Comparison of ENCODE assay signal across 8 cellular contexts in genomic region chr16:74700206-74701040, GRCh38. TPM values are rescaled to one million over a fixed set of nuclear protein-coding genes. Genes with fewer than 3 reads are reported as not detected.
DNase-seq lines count a peak whose midpoint lies in the region; ATAC-seq and TF ChIP-seq lines count a peak whose summit lies in the region.

MLKL (minus strand) TSS chr16:74700862; CDS start chr16:74695757, 5,105 bp downstream.

- H3K9me2 ChIP-seq in HCT116 (ENCODE audit: insufficient read depth): no peaks in the 10 kb centered on the region

- no peaks in the 10 kb centered on the region for H3K27me3 ChIP-seq in HCT116 (ENCODE audit: insufficient read depth, low read length)

- DNase-seq in HCT116 (ENCODE audit: low read depth, low spot score) (peak; percentile 31), NCI-H345 (lab: John Stamatoyannopoulos, UW) (peak; percentile 21), mucosa of gallbladder (ENCODE audit: low spot score) (peak; percentile 30), HEK293T (ENCODE audit: extremely low spot score) (no peak)
- DNase-seq in activated CD4-positive, alpha-beta memory T cell treated with anti-CD3 and anti-CD28 coated beads, Interleukin-2, amount 10 ng/mL, durations not matched to agents 7 days and 5 days: peak; percentile 68
- DNase-seq in effector memory CD8-positive, alpha-beta T cell: peak; percentile 60 to 62 (median 61)
- peak; percentile 38 to 46 for DNase-seq in stimulated activated CD8-positive, alpha-beta memory T cell treated with anti-CD3 and anti-CD28 coated beads, Interleukin-7, amount 100 ng/mL, for 48 hours (ENCODE audit: extremely low read depth in 1 of 2, low read depth in 1 of 2)

- H3K9me3 Mint-ChIP-seq in activated CD4-positive, alpha-beta memory T cell treated with anti-CD3 and anti-CD28 coated beads, Interleukin-2, amount 10 ng/mL, durations not matched to agents 7 days and 5 days: no peaks in the 10 kb centered on the region
- no peaks in the 10 kb centered on the region for H3K9me3 Mint-ChIP-seq in effector memory CD8-positive, alpha-beta T cell

- POLR2A ChIA-PET in HCT116 (lab: Charles Lee) (interaction anchor here (1.4 kb wide), 1 partner anchor 38 kb away, joined by 4 read pairs; no protein-coding TSS in a partner anchor), HEK293T (lab: Yijun Ruan, JAX) (interaction anchor here (1.1 kb wide), 1 partner anchor 33 kb away, joined by 3 read pairs; the partner anchor contains the start of gene RFWD3)
- POLR2A ChIA-PET in activated CD4-positive, alpha-beta memory T cell treated with anti-CD3 and anti-CD28 coated beads, Interleukin-2, amount 10 ng/mL, durations not matched to agents 7 days and 5 days (lab: Charles Lee): interaction anchor here (0.6 to 8.6 kb wide), 23 partner anchors 9 to 922 kb away, joined by 3 to 186 read pairs (median 4); partner anchors contain the start of genes ADAT1, FA2H, GLG1 and PSMD7

- peak within 1 kb of the TSS; percentile 97 for H3K27ac Mint-ChIP-seq in activated CD4-positive, alpha-beta memory T cell treated with anti-CD3 and anti-CD28 coated beads, Interleukin-2, amount 10 ng/mL, durations not matched to agents 7 days and 5 days
- H3K27ac Mint-ChIP-seq in effector memory CD8-positive, alpha-beta T cell: peak within 1 kb of the TSS; percentile 94

- H4K20me1 ChIP-seq in HCT116 (ENCODE audit: insufficient read depth): no peaks in the 10 kb centered on the region

- TSS peak; percentile 61 for BruUV-seq in HCT116 (replicated peaks; lab: Mats Ljungman, UMichigan)

- peak within 1 kb of the TSS; percentile 79 for H3K4me2 ChIP-seq in HCT116 (ENCODE audit: low read length)

- peaks cover 32% of the 10 kb centered on the region for H3K36me3 Mint-ChIP-seq in activated CD4-positive, alpha-beta memory T cell treated with anti-CD3 and anti-CD28 coated beads, Interleukin-2, amount 10 ng/mL, durations not matched to agents 7 days and 5 days (ENCODE audit: low read depth)
- peaks cover 23% of the 10 kb centered on the region for H3K36me3 Mint-ChIP-seq in effector memory CD8-positive, alpha-beta T cell (ENCODE audit: insufficient read depth)

- H3K9me3 ChIP-seq in HCT116 (ENCODE audit: control insufficient read depth in 1 of 2, insufficient read depth in 1 of 2, low read depth in 1 of 2, low read length in 2 of 2): no peaks in the 10 kb centered on the region

- H3K4me1 Mint-ChIP-seq in activated CD4-positive, alpha-beta memory T cell treated with anti-CD3 and anti-CD28 coated beads, Interleukin-2, amount 10 ng/mL, durations not matched to agents 7 days and 5 days: peaks cover 56% of the 10 kb centered on the region
- peaks cover 40 to 57% of the 10 kb centered on the region in 2 donors for H3K4me1 Mint-ChIP-seq in effector memory CD8-positive, alpha-beta T cell (ENCODE audit: low read depth in 2 of 2)

- H3K79me2 ChIP-seq in HCT116 (ENCODE audit: insufficient read depth, low read length): no peaks in the 10 kb centered on the region; the same call in 1 of the 2 replicates

- TF ChIP-seq CTCF in GM12873 (IDR thresholded peaks at IDR 0.05; ENCODE audit: insufficient read depth, low read depth, low read length, missing control alignments): peak; percentile 19
- TF ChIP-seq CTCF in HCT116 (IDR thresholded peaks at IDR 0.05 in 2 of 3, conservative IDR thresholded peaks at IDR 0.05 in 1 of 3; ENCODE audit: borderline replicate concordance in 1 of 3, insufficient read depth in 1 of 3, low read depth in 2 of 3, low read length in 2 of 3): peak in 1 of 3 experiments; percentile 12; a peak in 1 of 6 replicates

- no peaks in the 10 kb centered on the region; a peak in 1 of 4 replicates for H3K36me3 ChIP-seq in HCT116 (ENCODE audit: control insufficient read depth in 1 of 2, insufficient read depth in 2 of 2, low read length in 2 of 2)

- H3K4me3 Mint-ChIP-seq in activated CD4-positive, alpha-beta memory T cell treated with anti-CD3 and anti-CD28 coated beads, Interleukin-2, amount 10 ng/mL, durations not matched to agents 7 days and 5 days: peak within 1 kb of the TSS; percentile 96
- peak within 1 kb of the TSS; percentile 94 to 95 for H3K4me3 Mint-ChIP-seq in effector memory CD8-positive, alpha-beta T cell

- intact Hi-C loops in HCT116 (cut with micrococcal nuclease): no loop called here

- H3K4me3 ChIP-seq in HCT116 (replicated peaks in 1 of 2; ENCODE audit: low read depth in 1 of 2, low read length in 2 of 2): peak within 1 kb of the TSS; percentile 59 to 73

- CTCF ChIA-PET in HCT116 (lab: Charles Lee) (interaction anchor here (1.1 to 3.6 kb wide), 2 partner anchors 8 to 162 kb away, joined by 3 to 14 read pairs; no protein-coding TSS in a partner anchor), HEK293T (lab: Yijun Ruan, JAX) (interaction anchor here (1.4 kb wide), 1 partner anchor 10 kb away, joined by 4 read pairs; no protein-coding TSS in a partner anchor)
- CTCF ChIA-PET in activated CD4-positive, alpha-beta memory T cell treated with anti-CD3 and anti-CD28 coated beads, Interleukin-2, amount 10 ng/mL, durations not matched to agents 7 days and 5 days (lab: Charles Lee): interaction anchor here (0.8 to 7.2 kb wide), 9 partner anchors 10 to 411 kb away, joined by 3 to 25 read pairs (median 9); partner anchors contain the start of gene RFWD3

- RAD21 ChIA-PET in HCT116 (lab: Charles Lee; ENCODE audit: low non-redundant PET in 1 of 2, low total read pairs in 2 of 2, uncharacterized antibody in 2 of 2, unreplicated experiment in 2 of 2): no interaction called here

- no peak for TF ChIP-seq RAD21 in HCT116 (IDR thresholded peaks at IDR 0.05; ENCODE audit: low read depth)

- peak; percentile 89 for TF ChIP-seq POLR2A in HCT116 (IDR thresholded peaks at IDR 0.05; ENCODE audit: borderline replicate concordance, extremely low read depth, insufficient read depth, insufficient read length)

- peaks cover 0 to 28% of the 10 kb centered on the region in 2 experiments; a peak in 2 of 4 replicates for H3K4me1 ChIP-seq in HCT116 (ENCODE audit: control insufficient read depth in 1 of 2, insufficient read depth in 2 of 2, low read length in 2 of 2)

- peak within 1 kb of the TSS; percentile 82 for H3K9ac ChIP-seq in HCT116 (ENCODE audit: low read length)

- H3K27ac ChIP-seq in HCT116 (ENCODE audit: low read depth, low read length): peak within 1 kb of the TSS; percentile 75

- H3K27me3 Mint-ChIP-seq in activated CD4-positive, alpha-beta memory T cell treated with anti-CD3 and anti-CD28 coated beads, Interleukin-2, amount 10 ng/mL, durations not matched to agents 7 days and 5 days: no peaks in the 10 kb centered on the region
- no peaks in the 10 kb centered on the region for H3K27me3 Mint-ChIP-seq in effector memory CD8-positive, alpha-beta T cell

- H2AFZ ChIP-seq in HCT116 (ENCODE audit: low read depth, low read length, poor library complexity, severe bottlenecking): peak within 1 kb of the TSS; percentile 67

- ATAC-seq in HCT116: peak; percentile 78
- peak; percentile 87 for ATAC-seq in effector memory CD8-positive, alpha-beta T cell (replicated peaks)

TF ChIP-seq in HCT116, 20 proteins besides CTCF, POLR2A, EP300 and RAD21 (continues in another document):
- TF ChIP-seq EZH2 (IDR thresholded peaks at IDR 0.05) (no peak), POLR2AphosphoS5 (IDR thresholded peaks at IDR 0.05; ENCODE audit: low read depth, low read length) (peak; percentile 77), JUND (IDR thresholded peaks at IDR 0.05) (no peak), SIN3A (IDR thresholded peaks at IDR 0.05; ENCODE audit: low read depth) (peak; percentile 53; the same call in 1 of the 2 replicates), ELF1 (IDR thresholded peaks at IDR 0.05; ENCODE audit: borderline replicate concordance, low read depth) (no peak; the same call in 1 of the 2 replicates), EGR1 (IDR thresholded peaks at IDR 0.05; ENCODE audit: low read depth) (no peak), FOSL1 (IDR thresholded peaks at IDR 0.05; ENCODE audit: low read depth) (no peak), MAX (IDR thresholded peaks at IDR 0.05) (peak; percentile 94), ZNF274 (IDR thresholded peaks at IDR 0.05; ENCODE audit: low read depth, low read length) (no peak), ZFX (IDR thresholded peaks at IDR 0.05) (peak; percentile 50; the same call in 1 of the 2 replicates), TCF7L2 (IDR thresholded peaks at IDR 0.05; ENCODE audit: borderline replicate concordance, extremely low read depth, insufficient read depth, insufficient read length) (no peak)

TF ChIP-seq in HEK293T, 16 proteins besides CTCF, POLR2A, EP300 and RAD21:
- TF ChIP-seq FOXA1 (IDR thresholded peaks at IDR 0.05) (no peak), BHLHE40 (IDR thresholded peaks at IDR 0.05; ENCODE audit: borderline replicate concordance) (no peak), NFRKB (IDR thresholded peaks at IDR 0.05) (no peak), TARDBP (IDR thresholded peaks at IDR 0.05) (no peak), SP1 (IDR thresholded peaks at IDR 0.05) (no peak), PKNOX1 (IDR thresholded peaks at IDR 0.05) (no peak), HDGF (IDR thresholded peaks at IDR 0.05; ENCODE audit: borderline replicate concordance) (no peak), ARNT (IDR thresholded peaks at IDR 0.05) (no peak)

RNA-seq across cellular contexts. Expression of gene MLKL, which starts in this region (rescaled TPM):
- total RNA-seq in HCT116 (2021; ENCODE audit: unreplicated experiment) (8.3 TPM), mucosa of gallbladder (12.8 TPM)
- polyA plus RNA-seq in HCT116 (2012): 4.8 and 6.3 TPM in 2 replicates
- 10 to 100 TPM; 42.8 to 45.2 TPM for total RNA-seq in activated CD4-positive, alpha-beta memory T cell treated with anti-CD3 and anti-CD28 coated beads, Interleukin-2, amount 10 ng/mL, durations not matched to agents 7 days and 5 days
